In genomic region chr16:679808-680624, GRCh38 we compare ENCODE assay signal across 1 cellular context.
TF ChIP-seq lines count a peak whose summit lies in the region.

STUB1 (plus strand) TSS chr16:680410; CDS start chr16:680526, 116 bp downstream.

TF ChIP-seq in HEK293, 187 proteins besides CTCF, POLR2A, EP300 and RAD21 (continued from another document and continues in another):
- peak; percentile 67 for TF ChIP-seq ZBTB6 (tag by site-specific recombination; IDR thresholded peaks at IDR 0.05)
- peak; percentile 96 for TF ChIP-seq PRDM10 (tag by site-specific recombination; IDR thresholded peaks at IDR 0.05)
- TF ChIP-seq KLF9 (tag by site-specific recombination; IDR thresholded peaks at IDR 0.05; ENCODE audit: low read depth) = peak; percentile 72
- peak; percentile 95 for TF ChIP-seq ZNF449 (tag by site-specific recombination; IDR thresholded peaks at IDR 0.05)
- peak; percentile 77; the same call in 1 of the 2 replicates for TF ChIP-seq ZFP69B (tag by site-specific recombination; IDR thresholded peaks at IDR 0.05)
- peak; percentile 89 for TF ChIP-seq ZNF837 (tag by site-specific recombination; IDR thresholded peaks at IDR 0.05)
- 0 out of 2 replicates have a peak, but pooled peaks have one; percentile 34 for TF ChIP-seq ZNF398 (tag by site-specific recombination; IDR thresholded peaks at IDR 0.05)
- peak; percentile 53; the same call in 1 of the 2 replicates for TF ChIP-seq GLIS1 (tag by site-specific recombination; IDR thresholded peaks at IDR 0.05)
- TF ChIP-seq ZNF324 (tag by site-specific recombination; IDR thresholded peaks at IDR 0.05) = peak; percentile 71; the same call in 1 of the 2 replicates
- TF ChIP-seq ZBTB7A (tag by site-specific recombination; IDR thresholded peaks at IDR 0.05; ENCODE audit: low read depth) = peak; percentile 98
- 0 out of 2 replicates have a peak, but pooled peaks have one; percentile 24 for TF ChIP-seq KLF7 (tag by site-specific recombination; IDR thresholded peaks at IDR 0.05; ENCODE audit: borderline replicate concordance)
- TF ChIP-seq ZNF248 (tag by site-specific recombination; IDR thresholded peaks at IDR 0.05) = no peak
- TF ChIP-seq KLF1 (tag by site-specific recombination; IDR thresholded peaks at IDR 0.05) = peak; percentile 64
- peak; percentile 12; the same call in 1 of the 2 replicates for TF ChIP-seq ZIC2 (tag by site-specific recombination; IDR thresholded peaks at IDR 0.05)
- TF ChIP-seq ZBTB8A (tag by site-specific recombination; IDR thresholded peaks at IDR 0.05) = peak; percentile 79
- peak; percentile 47 for TF ChIP-seq ZNF692 (tag by site-specific recombination; IDR thresholded peaks at IDR 0.05)
- 0 out of 2 replicates have a peak, but pooled peaks have one; percentile 36 for TF ChIP-seq ZBTB48 (tag by site-specific recombination; IDR thresholded peaks at IDR 0.05)
- TF ChIP-seq KLF17 (tag by site-specific recombination; IDR thresholded peaks at IDR 0.05) = peak; percentile 44; the same call in 1 of the 2 replicates
- TF ChIP-seq ZNF561 (tag by site-specific recombination; IDR thresholded peaks at IDR 0.05; ENCODE audit: borderline replicate concordance) = peak; percentile 93
- TF ChIP-seq ZNF600 (tag by site-specific recombination; IDR thresholded peaks at IDR 0.05) = peak; percentile 45
- TF ChIP-seq ZNF518A (tag by site-specific recombination; conservative IDR thresholded peaks at IDR 0.05; ENCODE audit: low read depth) = no peak
- TF ChIP-seq ZXDB (tag by site-specific recombination; IDR thresholded peaks at IDR 0.05) = peak; percentile 49
- peak; percentile 38; the same call in 1 of the 2 replicates for TF ChIP-seq KLF10 (tag by site-specific recombination; IDR thresholded peaks at IDR 0.05)
- TF ChIP-seq SP2 (tag by site-specific recombination; IDR thresholded peaks at IDR 0.05) = peak; percentile 70
- peak; percentile 97 for TF ChIP-seq ZNF341 (tag by site-specific recombination; IDR thresholded peaks at IDR 0.05; ENCODE audit: low read depth)
- TF ChIP-seq ZNF76 (tag by site-specific recombination; IDR thresholded peaks at IDR 0.05; ENCODE audit: borderline replicate concordance, low read depth) = peak; percentile 55; the same call in 1 of the 2 replicates
- 0 out of 2 replicates have a peak, but pooled peaks have one; percentile 11 for TF ChIP-seq ZNF501 (tag by site-specific recombination; IDR thresholded peaks at IDR 0.05)
- peak; percentile 48 for TF ChIP-seq SP7 (tag by site-specific recombination; IDR thresholded peaks at IDR 0.05)
- peak; percentile 71; the same call in 1 of the 2 replicates for TF ChIP-seq ZNF391 (tag by site-specific recombination; IDR thresholded peaks at IDR 0.05; ENCODE audit: borderline replicate concordance, low read depth)
- peak; percentile 67 for TF ChIP-seq ZNF843 (tag by site-specific recombination; IDR thresholded peaks at IDR 0.05)
- peak; percentile 49; the same call in 1 of the 2 replicates for TF ChIP-seq ELK4 (IDR thresholded peaks at IDR 0.05; ENCODE audit: borderline replicate concordance, low read depth, low read length)
- TF ChIP-seq ZBTB11 (tag by site-specific recombination; conservative IDR thresholded peaks at IDR 0.05; ENCODE audit: low read depth) = peak; percentile 69
- no peak for TF ChIP-seq HOXA7 (CRISPR knock-in tag; IDR thresholded peaks at IDR 0.05; ENCODE audit: borderline replicate concordance)
- peak; percentile 19; the same call in 1 of the 2 replicates for TF ChIP-seq WT1 (tag by site-specific recombination; IDR thresholded peaks at IDR 0.05)
- TF ChIP-seq ZNF664 (tag by site-specific recombination; IDR thresholded peaks at IDR 0.05) = no peak
- peak; percentile 78 for TF ChIP-seq EGR2 (tag by site-specific recombination; IDR thresholded peaks at IDR 0.05; ENCODE audit: low read depth)
- TF ChIP-seq ZNF610 (tag by site-specific recombination; IDR thresholded peaks at IDR 0.05; ENCODE audit: borderline replicate concordance) = peak; percentile 62; the same call in 1 of the 2 replicates
